ENCODE assay signal across 9 cellular contexts in genomic region chr19:8459520-8460260, GRCh38. TPM values are rescaled to one million over a fixed set of nuclear protein-coding genes. Genes with fewer than 3 reads are reported as not detected.
DNase-seq lines count a peak whose midpoint lies in the region; ATAC-seq, FAIRE-seq and TF ChIP-seq lines count a peak whose summit lies in the region.
"Had no signal": no experiment of that assay in that cellular context is flagged by ENCODE, and none has a peak within 500 bp of the region (broad histone marks: within the 10 kb centered on the region; RNA-seq: fewer than 3 reads in every experiment).

No MANE protein-coding gene starts in this region.

- peak; percentile 17 for DNase-seq in MCF 10A (ENCODE audit: unreplicated experiment)
- DNase-seq in HepG2 (ENCODE audit: low spot score): peak; percentile 29
- DNase-seq in thoracic aorta (ENCODE audit: low spot score): no peak
- no peak for DNase-seq in cerebellar cortex (ENCODE audit: low spot score)
- DNase-seq in cerebellar nuclear complex (lab: John Stamatoyannopoulos, UW): no peak
- DNase-seq in AML-193 (lab: John Stamatoyannopoulos, UW): no peak

- FAIRE-seq in HepG2 (lab: Jason Lieb, UNC): no peak
- FAIRE-seq: keratinocyte had no signal

- H3K4me2 ChIP-seq in HepG2 (ENCODE audit: low read depth, low read length): 0 out of 2 replicates have a peak overlapping the region, but pooled peaks have one; percentile 23

- no peak for TF ChIP-seq POLR2A in HepG2 (IDR thresholded peaks at IDR 0.05; ENCODE audit: insufficient read depth in 1 of 2, low read depth in 2 of 2, low read length in 2 of 2)

- intact Hi-C loops in MCF 10A (cut with micrococcal nuclease) (loop anchor here (10.0 kb wide), 1 partner anchor 105 kb away; no protein-coding TSS in a partner anchor), HepG2 (cut with micrococcal nuclease; ENCODE audit: unreplicated experiment) (no loop called here)

- H3K27ac Mint-ChIP-seq in IgD-negative memory B cell: peak overlapping the region in 2 of 3 donors; percentile 6 to 39
- H3K27ac Mint-ChIP-seq in MCF 10A (ENCODE audit: low read depth, unreplicated experiment): peak overlapping the region; percentile 69

- TF ChIP-seq EP300 in HepG2 (IDR thresholded peaks at IDR 0.05; ENCODE audit: low read depth in 2 of 2, low read length in 2 of 2) (no peak), HepG2 (CRISPR knock-in tag; IDR thresholded peaks at IDR 0.05; ENCODE audit: borderline replicate concordance) (no peak)

- H4K20me1 ChIP-seq in HepG2 (ENCODE audit: insufficient read depth, low read length): peaks cover 78% of the 10 kb centered on the region

- no peak overlapping the region for H3K9ac ChIP-seq in HepG2 (ENCODE audit: insufficient read depth, low read depth, low read length)

- in situ Hi-C loops in HepG2 (cut with HindIII; ENCODE audit: extremely low pct_ligation_motif_present, low pct_unique_long_range_greater_than_20kb): no loop called here

- H2AFZ ChIP-seq in HepG2 (ENCODE audit: low read length): no peak overlapping the region

- peaks cover 29 to 79% of the 10 kb centered on the region in 2 experiments for H3K36me3 ChIP-seq in HepG2 (replicated peaks in 1 of 2; ENCODE audit: control insufficient read depth in 1 of 2, insufficient read depth in 2 of 2, low read length in 2 of 2)
- H3K36me3 ChIP-seq in thoracic aorta: peaks cover 21% of the 10 kb centered on the region

- BruUV-seq in MCF 10A (replicated peaks; lab: Mats Ljungman, UMichigan) (no TSS peak), HepG2 (replicated peaks; lab: Mats Ljungman, UMichigan) (no TSS peak)

- no peak overlapping the region for H3K4me3 ChIP-seq in HepG2 (replicated peaks in 1 of 3; ENCODE audit: insufficient read depth in 1 of 3, low read depth in 2 of 3, low read length in 3 of 3)
- peak overlapping the region; percentile 29 for H3K4me3 ChIP-seq in thoracic aorta

- TF ChIP-seq CTCF in MCF 10A (IDR thresholded peaks at IDR 0.05; ENCODE audit: unreplicated experiment) (no peak), HepG2 (CRISPR knock-in tag; IDR thresholded peaks at IDR 0.05) (no peak), thoracic aorta (IDR thresholded peaks at IDR 0.05) (no peak)

- H3K9me3 Mint-ChIP-seq in IgD-negative memory B cell (no peaks in the 10 kb centered on the region), MCF 10A (ENCODE audit: unreplicated experiment) (no peaks in the 10 kb centered on the region)

- H3K27me3 Mint-ChIP-seq in IgD-negative memory B cell (no peaks in the 10 kb centered on the region), MCF 10A (ENCODE audit: insufficient read depth, unreplicated experiment) (no peaks in the 10 kb centered on the region)

- WGBS in HepG2 (ENCODE audit: low lambda C conversion rate): 53% methylated on average over 6 of the region's 6 CpGs

- peaks cover 92% of the 10 kb centered on the region for H3K79me2 ChIP-seq in HepG2 (ENCODE audit: insufficient read depth, low read length)

- no peaks in the 10 kb centered on the region for H3K9me3 ChIP-seq in HepG2 (ENCODE audit: low read length)
- no peaks in the 10 kb centered on the region for H3K9me3 ChIP-seq in thoracic aorta

- ATAC-seq in HepG2: peak; percentile 44
- no peak for ATAC-seq in thoracic aorta (ENCODE audit: insufficient number of reproducible peaks, low FRiP score, low read depth)
- ATAC-seq in HG03097 (IDR thresholded peaks at IDR 0.05; ENCODE audit: low FRiP score, unreplicated experiment): no peak

- H3K4me1 ChIP-seq in HepG2 (ENCODE audit: insufficient read depth, low read length) (peaks cover 48% of the 10 kb centered on the region), thoracic aorta (ENCODE audit: control insufficient read depth in 1 of 2, low read depth in 2 of 2) (peaks cover 29 to 64% of the 10 kb centered on the region in 2 donors)

- peaks cover 57 to 65% (median 62%) of the 10 kb centered on the region in 3 donors for H3K4me1 Mint-ChIP-seq in IgD-negative memory B cell
- H3K4me1 Mint-ChIP-seq in MCF 10A (ENCODE audit: insufficient read depth, unreplicated experiment): peaks cover 30% of the 10 kb centered on the region

- H3K4me3 Mint-ChIP-seq in IgD-negative memory B cell (peak overlapping the region in 2 of 4 donors; percentile 81), MCF 10A (ENCODE audit: unreplicated experiment) (no peak overlapping the region)

- POLR2A ChIA-PET in MCF 10A (lab: Yijun Ruan, JAX): interaction anchor here (0.6 to 1.5 kb wide), 4 partner anchors 13 to 131 kb away, joined by 3 to 5 read pairs (median 4); partner anchors contain the start of genes MARCHF2 and ZNF414
- POLR2A ChIA-PET in HepG2 (lab: Yijun Ruan, JAX): interaction anchor here (1.0 to 1.7 kb wide), 5 partner anchors 15 to 54 kb away, joined by 3 to 9 read pairs (median 4); partner anchors contain the start of genes HNRNPM, MARCHF2 and ZNF414

- CTCF ChIA-PET in MCF 10A (lab: Yijun Ruan, JAX) (interaction anchor here (1.0 to 1.9 kb wide), 5 partner anchors 10 to 206 kb away, joined by 3 to 5 read pairs (median 3); no protein-coding TSS in a partner anchor), HepG2 (lab: Yijun Ruan, JAX; ENCODE audit: low intra/inter-chr PET ratio, low total read pairs) (no interaction called here)

- H3K27me3 ChIP-seq in HepG2 (ENCODE audit: control insufficient read depth in 1 of 2, insufficient read depth in 2 of 2, low read length in 2 of 2) (no peaks in the 10 kb centered on the region), thoracic aorta (replicated peaks; ENCODE audit: insufficient read depth) (no peaks in the 10 kb centered on the region)

- TF ChIP-seq RAD21 in HepG2 (CRISPR knock-in tag; IDR thresholded peaks at IDR 0.05): no peak

- no peak overlapping the region for H3K27ac ChIP-seq in HepG2 (ENCODE audit: extremely low read length, insufficient read depth, low read length)
- peak overlapping the region; percentile 60 to 63 for H3K27ac ChIP-seq in thoracic aorta

- H3K36me3 Mint-ChIP-seq in IgD-negative memory B cell (peaks cover 3% of the 10 kb centered on the region), MCF 10A (ENCODE audit: insufficient read depth, unreplicated experiment) (peaks cover 72% of the 10 kb centered on the region)

RNA-seq across cellular contexts. Expression of gene HNRNPM, which starts 14.9 kb away (rescaled TPM):
- polyA plus RNA-seq in IgD-negative memory B cell (210 TPM), HepG2 (2011; rRNA removed) (53.7 and 56.7 TPM in 2 replicates)
- total RNA-seq in MCF 10A (2022) (149 and 161 TPM in 2 replicates), HepG2 (2016; rRNA removed; fragmentation: Illumina TruSeq; extraction: Trizol) (102 and 144 TPM in 2 replicates), thoracic aorta (100 to 1,000 TPM; 117 to 155 TPM)
- 28.1 and 31.3 TPM in 2 replicates for total RNA-seq in HepG2 (2016; cell fraction: cytosol; rRNA removed; fragmentation: Illumina TruSeq; extraction: Trizol; ENCODE audit: low read depth)
- total RNA-seq in HepG2 (2016; cell fraction: insoluble cytoplasmic fraction; rRNA removed; fragmentation: Illumina TruSeq; extraction: Trizol): 105 and 130 TPM in 2 replicates
- total RNA-seq in HepG2 (2016; cell fraction: membrane; rRNA removed; fragmentation: Illumina TruSeq; extraction: Trizol): 29.6 and 34.4 TPM in 2 replicates
- 79.0 and 100 TPM in 2 replicates for total RNA-seq in HepG2 (2016; cell fraction: nucleus; rRNA removed; fragmentation: Illumina TruSeq; extraction: Trizol)
- 57.0 and 126 TPM in 2 replicates for polyA plus RNA-seq in HepG2 (2011; cell fraction: cytosol; rRNA removed)
- polyA plus RNA-seq in HepG2 (2011; cell fraction: nucleus; rRNA removed): 114 and 125 TPM in 2 replicates
- polyA plus RNA-seq in HepG2 (2012): 107 and 138 TPM in 2 replicates
- polyA plus RNA-seq in HepG2 (2016; cell fraction: cytosol; fragmentation: Illumina TruSeq; extraction: Trizol; ENCODE audit: low read depth): 12.0 and 13.3 TPM in 2 replicates
- polyA plus RNA-seq in HepG2 (2016; cell fraction: insoluble cytoplasmic fraction; fragmentation: Illumina TruSeq; extraction: Trizol; ENCODE audit: low read depth): 244 and 309 TPM in 2 replicates
- polyA plus RNA-seq in HepG2 (2016; cell fraction: membrane; fragmentation: Illumina TruSeq; extraction: Trizol; ENCODE audit: low read depth): 17.6 and 27.0 TPM in 2 replicates
- 181 and 202 TPM in 2 replicates for polyA plus RNA-seq in HepG2 (2016; cell fraction: nucleus; fragmentation: Illumina TruSeq; extraction: Trizol; ENCODE audit: insufficient read depth, low read depth)
- polyA minus RNA-seq in HepG2 (2011; rRNA and poly(A)+ RNA removed; ENCODE audit: low replicate concordance): 64.5 and 120 TPM in 2 replicates
- 53.3 and 60.8 TPM in 2 replicates for polyA minus RNA-seq in HepG2 (2011; cell fraction: cytosol; rRNA and poly(A)+ RNA removed)
- polyA minus RNA-seq in HepG2 (2011; cell fraction: nucleus; rRNA and poly(A)+ RNA removed): 85.2 and 90.0 TPM in 2 replicates

RNA-seq across cellular contexts. Expression of gene PRAM1, which starts 42.8 kb away (rescaled TPM):
- polyA plus RNA-seq in IgD-negative memory B cell (not detected), HepG2 (2011; rRNA removed) (0.03 TPM in 1 of 2 replicates, not detected in the other)
- total RNA-seq in MCF 10A (2022) (0.15 TPM in 1 of 2 replicates, not detected in the other), HepG2 (2016; rRNA removed; fragmentation: Illumina TruSeq; extraction: Trizol) (not detected in 2 replicates), thoracic aorta (1 to 10 TPM in 1 of 2 donors, under 1 TPM in 1; 0.28 to 1.2 TPM)
- total RNA-seq in HepG2 (2016; cell fraction: cytosol; rRNA removed; fragmentation: Illumina TruSeq; extraction: Trizol; ENCODE audit: low read depth): not detected in 2 replicates
- not detected in 2 replicates for total RNA-seq in HepG2 (2016; cell fraction: insoluble cytoplasmic fraction; rRNA removed; fragmentation: Illumina TruSeq; extraction: Trizol)
- total RNA-seq in HepG2 (2016; cell fraction: membrane; rRNA removed; fragmentation: Illumina TruSeq; extraction: Trizol): not detected in 2 replicates
- not detected in 2 replicates for total RNA-seq in HepG2 (2016; cell fraction: nucleus; rRNA removed; fragmentation: Illumina TruSeq; extraction: Trizol)
- 0.03 TPM in 1 of 2 replicates, not detected in the other for polyA plus RNA-seq in HepG2 (2011; cell fraction: cytosol; rRNA removed)
- polyA plus RNA-seq in HepG2 (2011; cell fraction: nucleus; rRNA removed): 0.33 and 0.35 TPM in 2 replicates
- 0.15 TPM in 1 of 2 replicates, not detected in the other for polyA plus RNA-seq in HepG2 (2012)
- not detected in 2 replicates for polyA plus RNA-seq in HepG2 (2016; cell fraction: cytosol; fragmentation: Illumina TruSeq; extraction: Trizol; ENCODE audit: low read depth)
- not detected in 2 replicates for polyA plus RNA-seq in HepG2 (2016; cell fraction: insoluble cytoplasmic fraction; fragmentation: Illumina TruSeq; extraction: Trizol; ENCODE audit: low read depth)
- not detected in 2 replicates for polyA plus RNA-seq in HepG2 (2016; cell fraction: membrane; fragmentation: Illumina TruSeq; extraction: Trizol; ENCODE audit: low read depth)
- polyA plus RNA-seq in HepG2 (2016; cell fraction: nucleus; fragmentation: Illumina TruSeq; extraction: Trizol; ENCODE audit: insufficient read depth, low read depth): not detected in 2 replicates
- polyA minus RNA-seq in HepG2 (2011; rRNA and poly(A)+ RNA removed; ENCODE audit: low replicate concordance): not detected in 2 replicates
- polyA minus RNA-seq in HepG2 (2011; cell fraction: cytosol; rRNA and poly(A)+ RNA removed): not detected in 2 replicates
- polyA minus RNA-seq in HepG2 (2011; cell fraction: nucleus; rRNA and poly(A)+ RNA removed): not detected in 2 replicates
- polyA plus RNA-seq: keratinocyte had no signal

RNA-seq across cellular contexts. Expression of gene MARCHF2, which starts 46.6 kb away (rescaled TPM):
- 35.9 TPM for polyA plus RNA-seq in IgD-negative memory B cell
- 8.3 and 11.5 TPM in 2 replicates for total RNA-seq in MCF 10A (2022)
- total RNA-seq in HepG2 (2016; rRNA removed; fragmentation: Illumina TruSeq; extraction: Trizol): 10.6 and 12.7 TPM in 2 replicates
- total RNA-seq in HepG2 (2016; cell fraction: cytosol; rRNA removed; fragmentation: Illumina TruSeq; extraction: Trizol; ENCODE audit: low read depth): 59.6 and 64.1 TPM in 2 replicates
- 8.2 and 12.9 TPM in 2 replicates for total RNA-seq in HepG2 (2016; cell fraction: insoluble cytoplasmic fraction; rRNA removed; fragmentation: Illumina TruSeq; extraction: Trizol)
- 65.2 and 66.6 TPM in 2 replicates for total RNA-seq in HepG2 (2016; cell fraction: membrane; rRNA removed; fragmentation: Illumina TruSeq; extraction: Trizol)
- 3.6 and 5.3 TPM in 2 replicates for total RNA-seq in HepG2 (2016; cell fraction: nucleus; rRNA removed; fragmentation: Illumina TruSeq; extraction: Trizol)
- 13.0 and 17.0 TPM in 2 replicates for polyA plus RNA-seq in HepG2 (2011; rRNA removed)
- 21.1 and 28.3 TPM in 2 replicates for polyA plus RNA-seq in HepG2 (2011; cell fraction: cytosol; rRNA removed)
- 15.0 and 19.7 TPM in 2 replicates for polyA plus RNA-seq in HepG2 (2011; cell fraction: nucleus; rRNA removed)
- polyA plus RNA-seq in HepG2 (2012): 6.7 and 12.0 TPM in 2 replicates
- polyA plus RNA-seq in HepG2 (2016; cell fraction: cytosol; fragmentation: Illumina TruSeq; extraction: Trizol; ENCODE audit: low read depth): 74.4 and 75.7 TPM in 2 replicates
- 8.3 and 8.9 TPM in 2 replicates for polyA plus RNA-seq in HepG2 (2016; cell fraction: insoluble cytoplasmic fraction; fragmentation: Illumina TruSeq; extraction: Trizol; ENCODE audit: low read depth)
- polyA plus RNA-seq in HepG2 (2016; cell fraction: membrane; fragmentation: Illumina TruSeq; extraction: Trizol; ENCODE audit: low read depth): 56.5 and 63.1 TPM in 2 replicates
- polyA plus RNA-seq in HepG2 (2016; cell fraction: nucleus; fragmentation: Illumina TruSeq; extraction: Trizol; ENCODE audit: insufficient read depth, low read depth): 8.7 and 13.2 TPM in 2 replicates
- polyA minus RNA-seq in HepG2 (2011; rRNA and poly(A)+ RNA removed; ENCODE audit: low replicate concordance): 5.3 and 38.3 TPM in 2 replicates
- 11.2 and 13.2 TPM in 2 replicates for polyA minus RNA-seq in HepG2 (2011; cell fraction: cytosol; rRNA and poly(A)+ RNA removed)
- 2.3 and 8.2 TPM in 2 replicates for polyA minus RNA-seq in HepG2 (2011; cell fraction: nucleus; rRNA and poly(A)+ RNA removed)
- 100 to 1,000 TPM; 165 to 294 TPM for total RNA-seq in thoracic aorta

RNA-seq across cellular contexts. Expression of gene ZNF414, which starts 54.3 kb away (rescaled TPM):
- polyA plus RNA-seq in IgD-negative memory B cell (22.2 TPM), HepG2 (2011; rRNA removed) (2.8 and 4.0 TPM in 2 replicates)
- total RNA-seq in MCF 10A (2022) (16.3 and 27.2 TPM in 2 replicates), HepG2 (2016; rRNA removed; fragmentation: Illumina TruSeq; extraction: Trizol) (1.4 and 2.5 TPM in 2 replicates), thoracic aorta (10 to 100 TPM in 1 of 2 donors, 1 to 10 TPM in 1; 6.5 to 10.6 TPM)
- total RNA-seq in HepG2 (2016; cell fraction: cytosol; rRNA removed; fragmentation: Illumina TruSeq; extraction: Trizol; ENCODE audit: low read depth): 2.2 and 2.4 TPM in 2 replicates
- 2.7 and 2.8 TPM in 2 replicates for total RNA-seq in HepG2 (2016; cell fraction: insoluble cytoplasmic fraction; rRNA removed; fragmentation: Illumina TruSeq; extraction: Trizol)
- total RNA-seq in HepG2 (2016; cell fraction: membrane; rRNA removed; fragmentation: Illumina TruSeq; extraction: Trizol): 2.8 and 5.6 TPM in 2 replicates
- total RNA-seq in HepG2 (2016; cell fraction: nucleus; rRNA removed; fragmentation: Illumina TruSeq; extraction: Trizol): 3.3 and 3.4 TPM in 2 replicates
- 1.9 and 2.9 TPM in 2 replicates for polyA plus RNA-seq in HepG2 (2011; cell fraction: cytosol; rRNA removed)
- polyA plus RNA-seq in HepG2 (2011; cell fraction: nucleus; rRNA removed): 19.1 and 28.1 TPM in 2 replicates
- polyA plus RNA-seq in HepG2 (2012): 5.5 and 7.5 TPM in 2 replicates
- 8.4 and 9.5 TPM in 2 replicates for polyA plus RNA-seq in HepG2 (2016; cell fraction: cytosol; fragmentation: Illumina TruSeq; extraction: Trizol; ENCODE audit: low read depth)
- polyA plus RNA-seq in HepG2 (2016; cell fraction: insoluble cytoplasmic fraction; fragmentation: Illumina TruSeq; extraction: Trizol; ENCODE audit: low read depth): 10.1 and 10.3 TPM in 2 replicates
- polyA plus RNA-seq in HepG2 (2016; cell fraction: membrane; fragmentation: Illumina TruSeq; extraction: Trizol; ENCODE audit: low read depth): 11.5 and 15.0 TPM in 2 replicates
- polyA plus RNA-seq in HepG2 (2016; cell fraction: nucleus; fragmentation: Illumina TruSeq; extraction: Trizol; ENCODE audit: insufficient read depth, low read depth): 20.2 and 25.1 TPM in 2 replicates
- 2.0 and 7.2 TPM in 2 replicates for polyA minus RNA-seq in HepG2 (2011; rRNA and poly(A)+ RNA removed; ENCODE audit: low replicate concordance)
- polyA minus RNA-seq in HepG2 (2011; cell fraction: cytosol; rRNA and poly(A)+ RNA removed): 3.4 and 7.1 TPM in 2 replicates
- polyA minus RNA-seq in HepG2 (2011; cell fraction: nucleus; rRNA and poly(A)+ RNA removed): 2.6 and 4.6 TPM in 2 replicates

Comparison
In these comparisons a context has a peak if more than half of its experiments do, and no peak if none do; other contexts are left out.
1. DNase-seq: peak in MCF 10A (single experiment) and HepG2 (single experiment); none in thoracic aorta (single experiment), cerebellar cortex (single experiment), cerebellar nuclear complex (0 of 2) and AML-193 (0 of 2).